ENCODE assay signal across 1 cellular context in genomic region chr17:68291836-68292688, GRCh38.
TF ChIP-seq lines count a peak whose summit lies in the region.

No MANE protein-coding gene starts in this region.

TF ChIP-seq in Ishikawa, 13 proteins besides CTCF, POLR2A, EP300 and RAD21 (continued from another document):
- TF ChIP-seq REST (IDR thresholded peaks at IDR 0.05; ENCODE audit: low read depth): no peak
- peak; percentile 64 for TF ChIP-seq TAF1 (IDR thresholded peaks at IDR 0.05; ENCODE audit: low read depth)
- 0 out of 2 replicates have a peak, but pooled peaks have one; percentile 8 for TF ChIP-seq NFIC (IDR thresholded peaks at IDR 0.05)
- TF ChIP-seq YY1 (IDR thresholded peaks at IDR 0.05; ENCODE audit: low read depth): peak; percentile 44
- TF ChIP-seq USF1 (IDR thresholded peaks at IDR 0.05): no peak
- peak; percentile 33; the same call in 1 of the 2 replicates for TF ChIP-seq ZBTB7A (IDR thresholded peaks at IDR 0.05; ENCODE audit: low read depth)
- TF ChIP-seq CREB1 (IDR thresholded peaks at IDR 0.05; ENCODE audit: low read depth): no peak
- TF ChIP-seq TEAD4 (IDR thresholded peaks at IDR 0.05): peak; percentile 26
